Comparison of ENCODE assay signal across 12 cellular contexts in genomic region chr5:53027913-53028312, GRCh38. TPM values are rescaled to one million over a fixed set of nuclear protein-coding genes. Genes with fewer than 3 reads are reported as not detected.
A peak's percentile ranks its signal among the peaks of the same experiment; 100 is the strongest.
DNase-seq lines count a peak whose midpoint lies in the region; ATAC-seq and TF ChIP-seq lines count a peak whose summit lies in the region.
"Had no signal": no experiment of that assay in that cellular context is flagged by ENCODE, and none has a peak within 500 bp of the region (broad histone marks: within the 10 kb centered on the region; RNA-seq: fewer than 3 reads in every experiment).

No MANE protein-coding gene starts in this region.

- peak overlapping the region; percentile 17 for H3K4me2 ChIP-seq in osteoblast (ENCODE audit: insufficient read depth, low read length)

- H3K36me3 Mint-ChIP-seq in natural killer cell, result no peaks in the 10 kb centered on the region
- H3K36me3 Mint-ChIP-seq: stimulated activated effector memory CD8-positive, alpha-beta T cell treated with anti-CD3 and anti-CD28 coated beads, Interleukin-12 subunit alpha, Interleukin-12 subunit beta, amount 100 ng/mL, for 72 hours had no signal

- H3K4me1 ChIP-seq in osteoblast (ENCODE audit: insufficient read depth, low read length), result peaks cover 44% of the 10 kb centered on the region

- H3K27ac ChIP-seq in osteoblast (ENCODE audit: low read depth, low read length), result peak overlapping the region; percentile 29
- H3K27ac ChIP-seq: cardiac muscle cell had no signal

- no peaks in the 10 kb centered on the region for H3K36me3 ChIP-seq in osteoblast (ENCODE audit: insufficient read depth, low read length)
- H3K36me3 ChIP-seq: cardiac muscle cell had no signal

- no peak for ATAC-seq in natural killer cell
- ATAC-seq: activated CD8-positive, alpha-beta T cell treated with anti-CD3 and anti-CD28 coated beads, Interleukin-2, amount 10 ng/mL, durations not matched to agents 7 days and 5 days; stimulated activated effector memory CD8-positive, alpha-beta T cell treated with anti-CD3 and anti-CD28 coated beads, Interleukin-12 subunit alpha, Interleukin-12 subunit beta, amount 100 ng/mL, for 72 hours had no signal

- no peak for TF ChIP-seq CTCF in osteoblast (IDR thresholded peaks at IDR 0.05; ENCODE audit: extremely low read depth, low read depth, low read length)
- TF ChIP-seq CTCF in natural killer cell (IDR thresholded peaks at IDR 0.05), result no peak

- no peak overlapping the region for H3K4me3 ChIP-seq in osteoblast (ENCODE audit: insufficient read depth, low read length)
- H3K4me3 ChIP-seq: cardiac muscle cell had no signal

- no peak overlapping the region for H3K27ac Mint-ChIP-seq in natural killer cell
- H3K27ac Mint-ChIP-seq: activated CD8-positive, alpha-beta T cell treated with anti-CD3 and anti-CD28 coated beads, Interleukin-2, amount 10 ng/mL, durations not matched to agents 7 days and 5 days; stimulated activated effector memory CD8-positive, alpha-beta T cell treated with anti-CD3 and anti-CD28 coated beads, Interleukin-12 subunit alpha, Interleukin-12 subunit beta, amount 100 ng/mL, for 72 hours had no signal

- no peaks in the 10 kb centered on the region for H3K9me3 Mint-ChIP-seq in natural killer cell
- H3K9me3 Mint-ChIP-seq: stimulated activated effector memory CD8-positive, alpha-beta T cell treated with anti-CD3 and anti-CD28 coated beads, Interleukin-12 subunit alpha, Interleukin-12 subunit beta, amount 100 ng/mL, for 72 hours had no signal

- H3K79me2 ChIP-seq in osteoblast (ENCODE audit: insufficient read depth, low read length), result no peaks in the 10 kb centered on the region

- no peaks in the 10 kb centered on the region for H3K4me1 Mint-ChIP-seq in natural killer cell

- H3K27me3 ChIP-seq in osteoblast (ENCODE audit: insufficient read depth, low read length), result no peaks in the 10 kb centered on the region
- H3K27me3 ChIP-seq: cardiac muscle cell had no signal

- peak overlapping the region; percentile 17 for H2AFZ ChIP-seq in osteoblast (ENCODE audit: low read length)

- H3K27me3 Mint-ChIP-seq in natural killer cell (ENCODE audit: low read depth in 2 of 2), result no peaks in the 10 kb centered on the region

- H3K9me3 ChIP-seq in osteoblast (ENCODE audit: low read depth, low read length), result no peaks in the 10 kb centered on the region

- no peaks in the 10 kb centered on the region for H4K20me1 ChIP-seq in osteoblast (ENCODE audit: insufficient read depth, low read length)

- DNase-seq in DMS79 treated with DMSO at 0.1 percent for 48 hours (lab: John Stamatoyannopoulos, UW) (peak; percentile 44), NCI-H146 treated with DMSO at 0.1 percent for 48 hours (lab: John Stamatoyannopoulos, UW; ENCODE audit: unreplicated experiment) (peak; percentile 13), dedifferentiated amniotic fluid mesenchymal stem cell (ENCODE audit: extremely low spot score) (peak; percentile 71), osteoblast (ENCODE audit: insufficient read length, low spot score, missing footprints) (no peak), LoVo (ENCODE audit: low spot score) (no peak), medulla oblongata (ENCODE audit: extremely low spot score) (no peak), natural killer cell (no peak), AG08396 (ENCODE audit: low spot score) (no peak)
- DNase-seq: activated CD8-positive, alpha-beta T cell treated with anti-CD3 and anti-CD28 coated beads, Interleukin-2, amount 10 ng/mL, durations not matched to agents 7 days and 5 days; SIG-M5 had no signal

- no peak overlapping the region for H3K4me3 Mint-ChIP-seq in natural killer cell
- H3K4me3 Mint-ChIP-seq: activated CD8-positive, alpha-beta T cell treated with anti-CD3 and anti-CD28 coated beads, Interleukin-2, amount 10 ng/mL, durations not matched to agents 7 days and 5 days; stimulated activated effector memory CD8-positive, alpha-beta T cell treated with anti-CD3 and anti-CD28 coated beads, Interleukin-12 subunit alpha, Interleukin-12 subunit beta, amount 100 ng/mL, for 72 hours had no signal

- intact Hi-C loops in natural killer cell (cut with micrococcal nuclease), result no loop called here

RNA-seq across cellular contexts. Expression of gene ITGA2, which starts 38.8 kb away (rescaled TPM):
- 2.7 and 2.9 TPM in 2 replicates for total RNA-seq in osteoblast
- total RNA-seq in natural killer cell, result under 1 TPM; 0.11 to 0.26 (median 0.20) TPM

Comparison
In these comparisons a context has a peak if more than half of its experiments do, and no peak if none do; other contexts are left out.
1. DNase-seq: peak in DMS79 treated with DMSO at 0.1 percent for 48 hours (single experiment), NCI-H146 treated with DMSO at 0.1 percent for 48 hours (single experiment) and dedifferentiated amniotic fluid mesenchymal stem cell (single experiment); none in osteoblast (single experiment), LoVo (single experiment), medulla oblongata (single experiment), natural killer cell (single experiment) and AG08396 (single experiment).